In the genomic region with DNA sequence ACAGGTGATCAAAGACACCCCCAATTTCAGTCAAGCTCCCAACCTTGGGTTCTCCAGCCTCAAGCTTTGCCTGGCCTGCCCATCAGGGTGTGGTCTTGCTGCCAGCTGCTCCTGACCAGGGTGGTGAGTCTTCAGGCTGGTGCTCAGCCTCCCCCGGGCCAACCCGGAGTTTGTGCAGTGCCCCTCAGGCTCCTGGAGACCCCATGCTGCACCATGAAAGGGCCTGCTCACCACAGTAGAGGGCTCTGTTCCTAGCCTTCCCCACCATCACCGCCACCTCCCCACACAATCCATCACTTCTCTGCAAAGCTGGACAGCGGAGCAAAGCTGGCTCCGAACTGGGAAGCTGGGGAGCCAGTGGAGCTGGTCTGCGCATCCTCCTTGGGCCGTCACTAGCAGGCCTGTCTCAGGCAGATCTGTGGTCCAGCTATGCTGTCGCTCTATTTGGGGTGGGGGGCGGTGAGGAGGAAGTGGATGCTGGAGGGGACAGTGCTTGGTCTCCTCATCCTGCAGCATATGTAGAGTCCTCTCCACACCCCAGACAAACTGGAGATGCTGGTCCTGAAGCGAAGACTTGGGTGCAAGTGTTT, we compare ENCODE assay signal across 22 cellular contexts.
DNase-seq lines count a peak whose midpoint lies in the region; ATAC-seq and TF ChIP-seq lines count a peak whose summit lies in the region.
"Had no signal": no experiment of that assay in that cellular context is flagged by ENCODE, and none has a peak within 500 bp of the region (broad histone marks: within the 10 kb centered on the region; RNA-seq: fewer than 3 reads in every experiment).

No MANE protein-coding gene starts in this region.

- TF ChIP-seq CTCF in WERI-Rb-1 (IDR thresholded peaks at IDR 0.05; ENCODE audit: low read depth, low read length) (no peak), spleen (IDR thresholded peaks at IDR 0.05 in 8 of 11, conservative IDR thresholded peaks at IDR 0.05 in 3 of 11) (no peak), chondrocyte (IDR thresholded peaks at IDR 0.05) (no peak)

- H3K4me1 ChIP-seq in mesendoderm (ENCODE audit: control insufficient read depth, low read depth, low read length), result peaks cover 5% of the 10 kb centered on the region
- H3K4me1 ChIP-seq in spleen, result no peaks in the 10 kb centered on the region

- no peak overlapping the region for H3K4me2 ChIP-seq in mesendoderm (ENCODE audit: low read length)
- H3K4me2 ChIP-seq: BLaER1, GM23338 had no signal

- no peaks in the 10 kb centered on the region for H3K79me1 ChIP-seq in mesendoderm (ENCODE audit: low read length)

- no peak overlapping the region for H2AK5ac ChIP-seq in mesendoderm (ENCODE audit: low read length)

- H3K4me3 ChIP-seq in WERI-Rb-1 (ENCODE audit: low read depth, low read length) (no peak overlapping the region), mesendoderm (ENCODE audit: low read length) (no peak overlapping the region), spleen (no peak overlapping the region)
- H3K4me3 ChIP-seq: BLaER1, GM12878, GM23338 had no signal

- H4K5ac ChIP-seq in mesendoderm (ENCODE audit: low read length), result no peak overlapping the region

- peak; percentile 2 for DNase-seq in COLO668 (lab: John Stamatoyannopoulos, UW; ENCODE audit: unreplicated experiment)
- DNase-seq in WERI-Rb-1, result no peak
- no peak for DNase-seq in mesendoderm
- peak; percentile 50 for DNase-seq in spleen
- no peak for DNase-seq in T-helper 17 cell
- no peak for DNase-seq in chondrocyte (ENCODE audit: low spot score)
- DNase-seq in OCI-M1 (lab: John Stamatoyannopoulos, UW), result no peak
- DNase-seq: CD4-positive, CD25-positive, alpha-beta regulatory T cell; CD8-positive, alpha-beta T cell; DMS 273 treated with DMSO at 0.1 percent for 48 hours; DMS79; EL; GDM1; H9; HFFc6 had no signal

- H3K27ac Mint-ChIP-seq in T-helper 17 cell (no peak overlapping the region), chondrocyte (ENCODE audit: unreplicated experiment) (no peak overlapping the region)
- H3K27ac Mint-ChIP-seq: B cell; CD4-positive, CD25-positive, alpha-beta regulatory T cell; CD8-positive, alpha-beta T cell; GM23338; HFFc6 had no signal

- no peak overlapping the region for H3K9ac ChIP-seq in mesendoderm (ENCODE audit: low read length)
- H3K9ac ChIP-seq: BLaER1 had no signal

- peak overlapping the region; percentile 6; the same call in 1 of the 2 replicates for H3K27ac ChIP-seq in WERI-Rb-1
- H3K27ac ChIP-seq in mesendoderm (ENCODE audit: low read depth, low read length), result no peak overlapping the region
- no peak overlapping the region for H3K27ac ChIP-seq in spleen
- H3K27ac ChIP-seq: 22Rv1, BLaER1, C4-2B had no signal

- H4K8ac ChIP-seq in mesendoderm (ENCODE audit: low read depth, low read length), result no peak overlapping the region

- H2BK120ac ChIP-seq in mesendoderm (ENCODE audit: low read depth, low read length), result no peak overlapping the region

- peaks cover 8% of the 10 kb centered on the region for H3K4me1 Mint-ChIP-seq in T-helper 17 cell
- peaks cover 15% of the 10 kb centered on the region for H3K4me1 Mint-ChIP-seq in chondrocyte (ENCODE audit: low read depth)
- H3K4me1 Mint-ChIP-seq: B cell had no signal

- H3K27me3 Mint-ChIP-seq in T-helper 17 cell, result peaks cover 48% of the 10 kb centered on the region
- H3K27me3 Mint-ChIP-seq in chondrocyte (ENCODE audit: low read depth), result peaks cover 35% of the 10 kb centered on the region

- intact Hi-C loops in spleen (cut with DNase I; ENCODE audit: low total_unique reads), result no loop called here

- H3K27me3 ChIP-seq in WERI-Rb-1 (ENCODE audit: insufficient read depth, low read depth, severe bottlenecking) (no peaks in the 10 kb centered on the region), mesendoderm (ENCODE audit: insufficient read depth, low read length, poor library complexity) (no peaks in the 10 kb centered on the region), spleen (replicated peaks in 1 of 7) (peaks cover 0 to 71% (median 4%) of the 10 kb centered on the region in 7 donors)
- H3K27me3 ChIP-seq: BLaER1 had no signal

- ATAC-seq in T-helper 17 cell, result no peak
- ATAC-seq in GM21619 (IDR thresholded peaks at IDR 0.05; ENCODE audit: unreplicated experiment), result no peak
- ATAC-seq: CD8-positive, alpha-beta T cell; GM12878; GM23338 had no signal

- no peak overlapping the region for H3K23ac ChIP-seq in mesendoderm (ENCODE audit: low read length)

- H3K4me3 Mint-ChIP-seq in T-helper 17 cell, result no peak overlapping the region
- H3K4me3 Mint-ChIP-seq in chondrocyte (ENCODE audit: unreplicated experiment), result no peak overlapping the region
- H3K4me3 Mint-ChIP-seq: B cell; CD4-positive, CD25-positive, alpha-beta regulatory T cell; CD8-positive, alpha-beta T cell; GM23338; H9; HFFc6 had no signal

- no peak overlapping the region for H3K18ac ChIP-seq in mesendoderm (ENCODE audit: low read length)

- no peak for TF ChIP-seq POLR2A in spleen (IDR thresholded peaks at IDR 0.05)

- peaks cover 21% of the 10 kb centered on the region for H3K9me3 ChIP-seq in WERI-Rb-1 (ENCODE audit: severe bottlenecking)
- H3K9me3 ChIP-seq in spleen, result peaks cover 0 to 5% (median 0%) of the 10 kb centered on the region in 8 donors
- no peaks in the 10 kb centered on the region for H3K9me3 ChIP-seq in T-helper 17 cell (ENCODE audit: control insufficient read depth, low read length, poor library complexity, severe bottlenecking)

- no peak overlapping the region for H2BK15ac ChIP-seq in mesendoderm (replicated peaks; ENCODE audit: low read depth)

- H3K56ac ChIP-seq in mesendoderm (ENCODE audit: low read length), result peak overlapping the region; percentile 49

- H3K36me3 Mint-ChIP-seq in T-helper 17 cell (ENCODE audit: low read depth), result no peaks in the 10 kb centered on the region
- no peaks in the 10 kb centered on the region for H3K36me3 Mint-ChIP-seq in chondrocyte (ENCODE audit: low read depth)
- H3K36me3 Mint-ChIP-seq: CD4-positive, CD25-positive, alpha-beta regulatory T cell; CD8-positive, alpha-beta T cell had no signal

- H2BK5ac ChIP-seq in mesendoderm (ENCODE audit: low read length), result no peak overlapping the region

- H3K4ac ChIP-seq in mesendoderm (ENCODE audit: low read depth, low read length), result no peak overlapping the region

- H3K36me3 ChIP-seq in WERI-Rb-1 (peaks cover 10% of the 10 kb centered on the region), mesendoderm (ENCODE audit: control insufficient read depth, insufficient read depth, low read length) (no peaks in the 10 kb centered on the region), spleen (no peaks in the 10 kb centered on the region)
- H3K36me3 ChIP-seq: BLaER1 had no signal

- no peaks in the 10 kb centered on the region for H3K79me2 ChIP-seq in mesendoderm (ENCODE audit: control insufficient read depth, insufficient read depth, low read length)

- WGBS in mesendoderm (ENCODE audit: extremely low coverage, insufficient coverage, low lambda C conversion rate), result no CpG with 5 or more reads among the region's 10 CpGs
- 74 to 86% (median 81%) methylated on average over 7 to 10 of the region's 10 CpGs for WGBS in spleen, 5 donors

- H3K9me3 Mint-ChIP-seq in chondrocyte (ENCODE audit: low read depth), result no peaks in the 10 kb centered on the region
- H3K9me3 Mint-ChIP-seq: CD8-positive, alpha-beta T cell; GM23338 had no signal

Comparison
In these comparisons a context has a peak if more than half of its experiments do, and no peak if none do; other contexts are left out.
1. DNase-seq: peak in COLO668 (single experiment) and spleen (single experiment); none in WERI-Rb-1 (single experiment), mesendoderm (single experiment), T-helper 17 cell (0 of 3), chondrocyte (single experiment) and OCI-M1 (single experiment).